23 cellular contexts compared by ENCODE assay signal in the genomic region with DNA sequence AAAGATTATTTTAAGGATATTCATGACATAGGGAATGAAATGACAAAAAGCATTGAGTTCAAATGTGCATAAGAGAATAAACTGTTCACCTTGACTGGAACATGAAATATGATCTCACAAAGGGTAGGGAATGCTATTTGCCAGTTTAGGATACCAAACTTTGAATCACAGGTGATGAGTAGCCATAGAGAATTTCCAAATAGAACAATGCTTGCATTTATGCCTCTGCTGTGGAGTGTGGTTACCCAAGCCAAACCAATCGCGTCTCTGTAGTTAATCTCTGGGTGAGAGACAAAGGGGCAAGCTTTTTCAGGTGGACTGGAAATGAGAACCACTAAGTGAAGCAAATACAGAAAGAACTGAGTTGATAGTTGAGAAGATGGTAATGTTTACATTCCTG.
"Had no signal": no experiment of that assay in that cellular context is flagged by ENCODE, and none has a peak within 500 bp of the region (broad histone marks: within the 10 kb centered on the region; RNA-seq: fewer than 3 reads in every experiment).

No MANE protein-coding gene starts in this region.

- H3K27ac ChIP-seq: HL-60, RWPE1, SJCRH30, SK-N-MC had no signal

- FAIRE-seq: HTR-8/SVneo had no signal

- H3K9me3 ChIP-seq: MG63, SJCRH30 had no signal

- H3K27me3 ChIP-seq: MG63, SJCRH30 had no signal

- H3K4me3 ChIP-seq: MG63, SJCRH30, SK-N-MC had no signal

- H3K36me3 ChIP-seq: MG63, SJCRH30 had no signal

- ATAC-seq: Panc1, Right ventricle myocardium inferior had no signal

- H3K4me1 ChIP-seq: SJCRH30 had no signal

- DNase-seq: KBM-7, MG63, NCI-H1092, NCI-H1105 treated with DMSO at 0.1 percent for 48 hours, NCI-H1417 treated with DMSO at 0.1 percent for 48 hours, NCI-H146, NCI-H1694 treated with DMSO at 0.1 percent for 48 hours, NCI-H1930, NCI-H2081, NCI-H2107, NCI-H2227 treated with DMSO at 0.1 percent for 48 hours, NCI-H524, NCI-H526 treated with DMSO at 0.1 percent for 48 hours, NCI-H774, SHP77 treated with DMSO at 0.1 percent for 48 hours, SW 1271 had no signal
